10 cellular contexts compared by ENCODE assay signal in the genomic region with DNA sequence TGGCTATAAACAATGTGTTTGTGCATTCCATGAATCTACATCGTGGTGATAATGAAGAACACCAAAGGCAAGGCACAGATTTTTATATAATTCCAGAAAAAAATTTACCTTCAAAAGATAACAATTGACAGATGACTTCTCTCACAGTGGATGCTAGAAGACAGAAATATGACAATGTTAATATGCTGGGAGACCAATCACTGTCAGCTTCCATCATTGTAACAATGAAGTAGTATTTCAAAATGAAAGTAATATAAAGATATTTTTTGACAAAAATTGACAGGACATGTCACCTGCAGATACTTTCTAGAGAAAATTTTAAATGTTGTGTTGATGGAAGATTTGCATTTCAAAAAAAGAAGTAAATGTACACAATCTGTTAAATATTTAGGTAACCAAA.
"Had no signal": no experiment of that assay in that cellular context is flagged by ENCODE, and none has a peak within 500 bp of the region (broad histone marks: within the 10 kb centered on the region; RNA-seq: fewer than 3 reads in every experiment).

No MANE protein-coding gene starts in this region.

- H3K4me2 ChIP-seq: GM23338 had no signal

- H2AFZ ChIP-seq: GM23248, GM23338 had no signal

- H3K9ac ChIP-seq: GM23248 had no signal

- DNase-seq: GM23248, GOT3, H7, H9, HCEC 1CT, HFFc6 had no signal

- H3K36me3 ChIP-seq: HAP-1 had no signal

- FAIRE-seq: H1, H54 had no signal

- H3K9me3 ChIP-seq: HAP-1 had no signal

- H3K27ac ChIP-seq: GM23248 had no signal

- H3K4me3 ChIP-seq: GM23248, GM23338, HAP-1 had no signal
